In the genomic region with DNA sequence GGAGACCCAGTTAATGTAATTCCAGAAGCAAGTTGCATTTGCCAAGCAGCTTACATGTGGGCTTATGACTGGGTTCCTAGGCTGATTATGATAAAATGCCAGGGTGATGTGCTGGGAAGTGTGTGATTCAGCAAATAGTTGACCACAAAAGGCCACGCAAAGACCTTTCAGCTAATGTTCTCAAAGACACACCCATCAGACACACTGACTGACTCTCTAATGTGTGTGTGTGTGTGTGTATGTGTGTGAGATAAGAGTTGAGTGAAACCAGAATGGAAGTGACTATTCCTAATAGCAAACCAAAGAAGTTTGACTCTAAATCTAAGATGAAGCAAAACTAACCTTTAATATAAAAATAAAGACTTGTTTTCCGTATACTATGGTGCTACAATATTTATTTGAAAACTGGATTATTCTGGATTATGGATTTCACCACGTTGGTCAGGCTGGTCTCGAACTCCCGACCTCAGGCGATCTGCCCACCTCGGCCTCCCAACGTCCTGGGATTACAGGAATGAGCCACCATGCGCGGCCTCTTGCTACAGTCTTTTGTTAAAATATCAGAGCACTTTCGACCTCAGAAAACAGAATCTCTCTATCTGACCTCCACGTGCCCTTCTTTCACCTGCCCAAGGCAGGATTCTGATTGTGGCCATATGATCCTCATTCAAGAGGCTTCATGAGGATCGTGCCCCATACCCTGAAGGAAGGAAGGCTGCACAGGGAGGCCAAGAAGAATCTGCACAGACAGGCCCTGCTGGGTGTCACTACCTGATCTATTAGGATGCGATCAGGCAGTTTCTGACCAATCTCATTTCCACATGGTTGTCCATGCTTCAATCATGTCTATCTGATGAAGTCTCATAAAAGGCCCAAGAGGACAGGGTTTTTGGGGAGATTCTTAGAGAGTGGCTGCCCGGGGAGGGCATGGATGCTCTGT, we compare ENCODE assay signal across 1 cellular context.
TF ChIP-seq lines count a peak whose summit lies in the region.

No MANE protein-coding gene starts in this region.

TF ChIP-seq in K562, 482 proteins besides CTCF, POLR2A, EP300 and RAD21 (continued from another document and continues in another):
- TF ChIP-seq, protein P1, sequence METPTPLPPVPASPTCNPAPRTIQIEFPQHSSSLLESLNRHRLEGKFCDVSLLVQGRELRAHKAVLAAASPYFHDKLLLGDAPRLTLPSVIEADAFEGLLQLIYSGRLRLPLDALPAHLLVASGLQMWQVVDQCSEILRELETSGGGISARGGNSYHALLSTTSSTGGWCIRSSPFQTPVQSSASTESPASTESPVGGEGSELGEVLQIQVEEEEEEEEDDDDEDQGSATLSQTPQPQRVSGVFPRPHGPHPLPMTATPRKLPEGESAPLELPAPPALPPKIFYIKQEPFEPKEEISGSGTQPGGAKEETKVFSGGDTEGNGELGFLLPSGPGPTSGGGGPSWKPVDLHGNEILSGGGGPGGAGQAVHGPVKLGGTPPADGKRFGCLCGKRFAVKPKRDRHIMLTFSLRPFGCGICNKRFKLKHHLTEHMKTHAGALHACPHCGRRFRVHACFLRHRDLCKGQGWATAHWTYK (CRISPR knock-in tag; IDR thresholded peaks at IDR 0.05) = peak; percentile 71; the same call in 1 of the 2 replicates
- peak; percentile 99 for TF ChIP-seq HDAC2 (IDR thresholded peaks at IDR 0.05)
- TF ChIP-seq, protein P2, sequence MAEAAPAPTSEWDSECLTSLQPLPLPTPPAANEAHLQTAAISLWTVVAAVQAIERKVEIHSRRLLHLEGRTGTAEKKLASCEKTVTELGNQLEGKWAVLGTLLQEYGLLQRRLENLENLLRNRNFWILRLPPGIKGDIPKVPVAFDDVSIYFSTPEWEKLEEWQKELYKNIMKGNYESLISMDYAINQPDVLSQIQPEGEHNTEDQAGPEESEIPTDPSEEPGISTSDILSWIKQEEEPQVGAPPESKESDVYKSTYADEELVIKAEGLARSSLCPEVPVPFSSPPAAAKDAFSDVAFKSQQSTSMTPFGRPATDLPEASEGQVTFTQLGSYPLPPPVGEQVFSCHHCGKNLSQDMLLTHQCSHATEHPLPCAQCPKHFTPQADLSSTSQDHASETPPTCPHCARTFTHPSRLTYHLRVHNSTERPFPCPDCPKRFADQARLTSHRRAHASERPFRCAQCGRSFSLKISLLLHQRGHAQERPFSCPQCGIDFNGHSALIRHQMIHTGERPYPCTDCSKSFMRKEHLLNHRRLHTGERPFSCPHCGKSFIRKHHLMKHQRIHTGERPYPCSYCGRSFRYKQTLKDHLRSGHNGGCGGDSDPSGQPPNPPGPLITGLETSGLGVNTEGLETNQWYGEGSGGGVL (CRISPR knock-in tag; IDR thresholded peaks at IDR 0.05) = no peak
- TF ChIP-seq HSF4 (CRISPR knock-in tag; IDR thresholded peaks at IDR 0.05; ENCODE audit: borderline replicate concordance) = no peak
- no peak for TF ChIP-seq CAMTA2 (CRISPR knock-in tag; conservative IDR thresholded peaks at IDR 0.05)
- peak; percentile 94 for TF ChIP-seq TAL1 (IDR thresholded peaks at IDR 0.05)
- TF ChIP-seq HNRNPUL1 (IDR thresholded peaks at IDR 0.05; ENCODE audit: low read length) = no peak
- peak; percentile 82; the same call in 1 of the 2 replicates for TF ChIP-seq GATAD2B (IDR thresholded peaks at IDR 0.05; ENCODE audit: borderline replicate concordance)
- no peak for TF ChIP-seq ZNF263 (CRISPR knock-in tag; IDR thresholded peaks at IDR 0.05; ENCODE audit: borderline replicate concordance)
- no peak for TF ChIP-seq POLR2H (tag; IDR thresholded peaks at IDR 0.05; ENCODE audit: low read depth)
- TF ChIP-seq CBFA2T2 (conservative IDR thresholded peaks at IDR 0.05) = peak; percentile 94
- TF ChIP-seq ZFP30 (CRISPR knock-in tag; IDR thresholded peaks at IDR 0.05; ENCODE audit: borderline replicate concordance) = no peak
- TF ChIP-seq ZNF232 (CRISPR knock-in tag; IDR thresholded peaks at IDR 0.05) = no peak
- TF ChIP-seq, protein P3, sequence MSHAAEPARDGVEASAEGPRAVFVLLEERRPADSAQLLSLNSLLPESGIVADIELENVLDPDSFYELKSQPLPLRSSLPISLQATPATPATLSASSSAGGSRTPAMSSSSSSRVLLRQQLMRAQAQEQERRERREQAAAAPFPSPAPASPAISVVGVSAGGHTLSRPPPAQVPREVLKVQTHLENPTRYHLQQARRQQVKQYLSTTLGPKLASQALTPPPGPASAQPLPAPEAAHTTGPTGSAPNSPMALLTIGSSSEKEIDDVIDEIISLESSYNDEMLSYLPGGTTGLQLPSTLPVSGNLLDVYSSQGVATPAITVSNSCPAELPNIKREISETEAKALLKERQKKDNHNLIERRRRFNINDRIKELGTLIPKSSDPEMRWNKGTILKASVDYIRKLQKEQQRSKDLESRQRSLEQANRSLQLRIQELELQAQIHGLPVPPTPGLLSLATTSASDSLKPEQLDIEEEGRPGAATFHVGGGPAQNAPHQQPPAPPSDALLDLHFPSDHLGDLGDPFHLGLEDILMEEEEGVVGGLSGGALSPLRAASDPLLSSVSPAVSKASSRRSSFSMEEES (CRISPR knock-in tag; IDR thresholded peaks at IDR 0.05) = no peak
- peak in 1 of 2 experiments; percentile 55; a peak in 1 of 4 replicates for TF ChIP-seq FOXK2 (conservative IDR thresholded peaks at IDR 0.05 in 1 of 2, IDR thresholded peaks at IDR 0.05 in 1 of 2; ENCODE audit: low read depth in 2 of 2)
- TF ChIP-seq HEY1 (CRISPR knock-in tag; IDR thresholded peaks at IDR 0.05; ENCODE audit: borderline replicate concordance) = 0 out of 2 replicates have a peak, but pooled peaks have one; percentile 44
- TF ChIP-seq, protein P4, sequence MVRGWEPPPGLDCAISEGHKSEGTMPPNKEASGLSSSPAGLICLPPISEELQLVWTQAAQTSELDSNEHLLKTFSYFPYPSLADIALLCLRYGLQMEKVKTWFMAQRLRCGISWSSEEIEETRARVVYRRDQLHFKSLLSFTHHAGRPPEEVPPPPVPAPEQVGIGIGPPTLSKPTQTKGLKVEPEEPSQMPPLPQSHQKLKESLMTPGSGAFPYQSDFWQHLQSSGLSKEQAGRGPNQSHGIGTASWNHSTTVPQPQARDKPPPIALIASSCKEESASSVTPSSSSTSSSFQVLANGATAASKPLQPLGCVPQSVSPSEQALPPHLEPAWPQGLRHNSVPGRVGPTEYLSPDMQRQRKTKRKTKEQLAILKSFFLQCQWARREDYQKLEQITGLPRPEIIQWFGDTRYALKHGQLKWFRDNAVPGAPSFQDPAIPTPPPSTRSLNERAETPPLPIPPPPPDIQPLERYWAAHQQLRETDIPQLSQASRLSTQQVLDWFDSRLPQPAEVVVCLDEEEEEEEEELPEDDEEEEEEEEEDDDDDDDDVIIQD (CRISPR knock-in tag; IDR thresholded peaks at IDR 0.05) = no peak
- TF ChIP-seq, protein P5, sequence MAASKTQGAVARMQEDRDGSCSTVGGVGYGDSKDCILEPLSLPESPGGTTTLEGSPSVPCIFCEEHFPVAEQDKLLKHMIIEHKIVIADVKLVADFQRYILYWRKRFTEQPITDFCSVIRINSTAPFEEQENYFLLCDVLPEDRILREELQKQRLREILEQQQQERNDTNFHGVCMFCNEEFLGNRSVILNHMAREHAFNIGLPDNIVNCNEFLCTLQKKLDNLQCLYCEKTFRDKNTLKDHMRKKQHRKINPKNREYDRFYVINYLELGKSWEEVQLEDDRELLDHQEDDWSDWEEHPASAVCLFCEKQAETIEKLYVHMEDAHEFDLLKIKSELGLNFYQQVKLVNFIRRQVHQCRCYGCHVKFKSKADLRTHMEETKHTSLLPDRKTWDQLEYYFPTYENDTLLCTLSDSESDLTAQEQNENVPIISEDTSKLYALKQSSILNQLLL (CRISPR knock-in tag; IDR thresholded peaks at IDR 0.05; ENCODE audit: borderline replicate concordance) = no peak
- TF ChIP-seq FOS (IDR thresholded peaks at IDR 0.05; ENCODE audit: extremely low read depth, insufficient read length) = no peak
- TF ChIP-seq, protein P6, sequence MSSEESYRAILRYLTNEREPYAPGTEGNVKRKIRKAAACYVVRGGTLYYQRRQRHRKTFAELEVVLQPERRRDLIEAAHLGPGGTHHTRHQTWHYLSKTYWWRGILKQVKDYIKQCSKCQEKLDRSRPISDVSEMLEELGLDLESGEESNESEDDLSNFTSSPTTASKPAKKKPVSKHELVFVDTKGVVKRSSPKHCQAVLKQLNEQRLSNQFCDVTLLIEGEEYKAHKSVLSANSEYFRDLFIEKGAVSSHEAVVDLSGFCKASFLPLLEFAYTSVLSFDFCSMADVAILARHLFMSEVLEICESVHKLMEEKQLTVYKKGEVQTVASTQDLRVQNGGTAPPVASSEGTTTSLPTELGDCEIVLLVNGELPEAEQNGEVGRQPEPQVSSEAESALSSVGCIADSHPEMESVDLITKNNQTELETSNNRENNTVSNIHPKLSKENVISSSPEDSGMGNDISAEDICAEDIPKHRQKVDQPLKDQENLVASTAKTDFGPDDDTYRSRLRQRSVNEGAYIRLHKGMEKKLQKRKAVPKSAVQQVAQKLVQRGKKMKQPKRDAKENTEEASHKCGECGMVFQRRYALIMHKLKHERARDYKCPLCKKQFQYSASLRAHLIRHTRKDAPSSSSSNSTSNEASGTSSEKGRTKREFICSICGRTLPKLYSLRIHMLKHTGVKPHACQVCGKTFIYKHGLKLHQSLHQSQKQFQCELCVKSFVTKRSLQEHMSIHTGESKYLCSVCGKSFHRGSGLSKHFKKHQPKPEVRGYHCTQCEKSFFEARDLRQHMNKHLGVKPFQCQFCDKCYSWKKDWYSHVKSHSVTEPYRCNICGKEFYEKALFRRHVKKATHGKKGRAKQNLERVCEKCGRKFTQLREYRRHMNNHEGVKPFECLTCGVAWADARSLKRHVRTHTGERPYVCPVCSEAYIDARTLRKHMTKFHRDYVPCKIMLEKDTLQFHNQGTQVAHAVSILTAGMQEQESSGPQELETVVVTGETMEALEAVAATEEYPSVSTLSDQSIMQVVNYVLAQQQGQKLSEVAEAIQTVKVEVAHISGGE (CRISPR knock-in tag; IDR thresholded peaks at IDR 0.05) = peak in 1 of 3 experiments; percentile 60; a peak in 1 of 6 replicates
- TF ChIP-seq HMGN3 (IDR thresholded peaks at IDR 0.05; ENCODE audit: borderline replicate concordance, extremely low read depth, insufficient read length, low read depth, low read length) = peak; percentile 38
- TF ChIP-seq SOX6 (IDR thresholded peaks at IDR 0.05) = peak; percentile 96
- no peak for TF ChIP-seq RBM17 (IDR thresholded peaks at IDR 0.05; ENCODE audit: borderline replicate concordance, low read depth, low read length)
- TF ChIP-seq CREB3L1 (IDR thresholded peaks at IDR 0.05; ENCODE audit: borderline replicate concordance, low read depth) = peak; percentile 84
- no peak for TF ChIP-seq ZNF76 (CRISPR knock-in tag; IDR thresholded peaks at IDR 0.05; ENCODE audit: borderline replicate concordance)
- no peak for TF ChIP-seq TGIF2 (CRISPR knock-in tag; IDR thresholded peaks at IDR 0.05)
- no peak for TF ChIP-seq HNRNPK (IDR thresholded peaks at IDR 0.05; ENCODE audit: low read depth, low read length, poor library complexity, severe bottlenecking)
- no peak for TF ChIP-seq CHD4 (IDR thresholded peaks at IDR 0.05; ENCODE audit: insufficient read depth, insufficient replicate concordance, low read depth, low read length, poor library complexity, severe bottlenecking)
- no peak for TF ChIP-seq BDP1 (IDR thresholded peaks at IDR 0.05; ENCODE audit: insufficient read depth, insufficient read length)
- TF ChIP-seq XRCC3 (IDR thresholded peaks at IDR 0.05) = no peak
- TF ChIP-seq, protein P7, sequence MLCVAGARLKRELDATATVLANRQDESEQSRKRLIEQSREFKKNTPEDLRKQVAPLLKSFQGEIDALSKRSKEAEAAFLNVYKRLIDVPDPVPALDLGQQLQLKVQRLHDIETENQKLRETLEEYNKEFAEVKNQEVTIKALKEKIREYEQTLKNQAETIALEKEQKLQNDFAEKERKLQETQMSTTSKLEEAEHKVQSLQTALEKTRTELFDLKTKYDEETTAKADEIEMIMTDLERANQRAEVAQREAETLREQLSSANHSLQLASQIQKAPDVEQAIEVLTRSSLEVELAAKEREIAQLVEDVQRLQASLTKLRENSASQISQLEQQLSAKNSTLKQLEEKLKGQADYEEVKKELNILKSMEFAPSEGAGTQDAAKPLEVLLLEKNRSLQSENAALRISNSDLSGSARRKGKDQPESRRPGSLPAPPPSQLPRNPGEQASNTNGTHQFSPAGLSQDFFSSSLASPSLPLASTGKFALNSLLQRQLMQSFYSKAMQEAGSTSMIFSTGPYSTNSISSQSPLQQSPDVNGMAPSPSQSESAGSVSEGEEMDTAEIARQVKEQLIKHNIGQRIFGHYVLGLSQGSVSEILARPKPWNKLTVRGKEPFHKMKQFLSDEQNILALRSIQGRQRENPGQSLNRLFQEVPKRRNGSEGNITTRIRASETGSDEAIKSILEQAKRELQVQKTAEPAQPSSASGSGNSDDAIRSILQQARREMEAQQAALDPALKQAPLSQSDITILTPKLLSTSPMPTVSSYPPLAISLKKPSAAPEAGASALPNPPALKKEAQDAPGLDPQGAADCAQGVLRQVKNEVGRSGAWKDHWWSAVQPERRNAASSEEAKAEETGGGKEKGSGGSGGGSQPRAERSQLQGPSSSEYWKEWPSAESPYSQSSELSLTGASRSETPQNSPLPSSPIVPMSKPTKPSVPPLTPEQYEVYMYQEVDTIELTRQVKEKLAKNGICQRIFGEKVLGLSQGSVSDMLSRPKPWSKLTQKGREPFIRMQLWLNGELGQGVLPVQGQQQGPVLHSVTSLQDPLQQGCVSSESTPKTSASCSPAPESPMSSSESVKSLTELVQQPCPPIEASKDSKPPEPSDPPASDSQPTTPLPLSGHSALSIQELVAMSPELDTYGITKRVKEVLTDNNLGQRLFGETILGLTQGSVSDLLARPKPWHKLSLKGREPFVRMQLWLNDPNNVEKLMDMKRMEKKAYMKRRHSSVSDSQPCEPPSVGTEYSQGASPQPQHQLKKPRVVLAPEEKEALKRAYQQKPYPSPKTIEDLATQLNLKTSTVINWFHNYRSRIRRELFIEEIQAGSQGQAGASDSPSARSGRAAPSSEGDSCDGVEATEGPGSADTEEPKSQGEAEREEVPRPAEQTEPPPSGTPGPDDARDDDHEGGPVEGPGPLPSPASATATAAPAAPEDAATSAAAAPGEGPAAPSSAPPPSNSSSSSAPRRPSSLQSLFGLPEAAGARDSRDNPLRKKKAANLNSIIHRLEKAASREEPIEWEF (CRISPR knock-in tag; IDR thresholded peaks at IDR 0.05) = no peak
- TF ChIP-seq, protein P8, sequence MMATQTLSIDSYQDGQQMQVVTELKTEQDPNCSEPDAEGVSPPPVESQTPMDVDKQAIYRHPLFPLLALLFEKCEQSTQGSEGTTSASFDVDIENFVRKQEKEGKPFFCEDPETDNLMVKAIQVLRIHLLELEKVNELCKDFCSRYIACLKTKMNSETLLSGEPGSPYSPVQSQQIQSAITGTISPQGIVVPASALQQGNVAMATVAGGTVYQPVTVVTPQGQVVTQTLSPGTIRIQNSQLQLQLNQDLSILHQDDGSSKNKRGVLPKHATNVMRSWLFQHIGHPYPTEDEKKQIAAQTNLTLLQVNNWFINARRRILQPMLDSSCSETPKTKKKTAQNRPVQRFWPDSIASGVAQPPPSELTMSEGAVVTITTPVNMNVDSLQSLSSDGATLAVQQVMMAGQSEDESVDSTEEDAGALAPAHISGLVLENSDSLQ (IDR thresholded peaks at IDR 0.05) = peak; percentile 90
- TF ChIP-seq, protein P9, sequence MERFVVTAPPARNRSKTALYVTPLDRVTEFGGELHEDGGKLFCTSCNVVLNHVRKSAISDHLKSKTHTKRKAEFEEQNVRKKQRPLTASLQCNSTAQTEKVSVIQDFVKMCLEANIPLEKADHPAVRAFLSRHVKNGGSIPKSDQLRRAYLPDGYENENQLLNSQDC (CRISPR knock-in tag; IDR thresholded peaks at IDR 0.05) = no peak
- peak; percentile 86 for TF ChIP-seq ATF7 (IDR thresholded peaks at IDR 0.05)
